Comparison of ENCODE assay signal across 1 cellular context in the genomic region with DNA sequence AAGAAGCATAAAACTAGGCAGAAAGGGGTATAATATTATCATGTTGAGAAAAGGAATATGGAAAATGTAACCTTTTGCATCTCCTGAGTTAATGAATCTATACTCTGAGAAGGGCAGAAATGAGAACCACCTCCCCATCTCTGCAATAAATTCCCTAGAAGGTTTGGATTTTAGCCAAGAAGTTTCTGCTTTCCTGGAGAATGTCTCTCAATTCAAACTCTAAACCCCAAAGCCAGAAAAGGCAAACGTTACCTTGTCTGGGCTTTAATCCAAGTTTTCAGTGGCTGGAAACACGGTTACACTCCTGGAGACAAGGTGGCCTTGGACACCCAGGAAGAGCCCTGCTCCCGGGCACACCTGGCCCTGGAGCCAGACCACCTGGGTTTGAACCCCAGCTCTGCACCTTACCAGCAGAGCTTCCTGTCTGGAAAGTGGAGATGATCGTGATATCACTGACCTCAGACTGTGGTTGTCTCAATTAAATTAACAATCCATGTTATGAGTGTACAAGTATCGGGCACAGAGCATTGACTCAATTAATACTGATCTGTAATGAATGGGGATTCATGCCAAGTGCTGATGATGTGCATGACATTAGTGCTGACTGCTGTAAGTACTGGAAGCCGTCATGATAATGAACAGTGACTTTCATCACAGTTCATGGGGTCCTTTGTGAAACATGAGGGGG. TPM values are rescaled to one million over a fixed set of nuclear protein-coding genes. Genes with fewer than 3 reads are reported as not detected.
"Had no signal": no experiment of that assay in that cellular context is flagged by ENCODE, and none has a peak within 500 bp of the region (broad histone marks: within the 10 kb centered on the region; RNA-seq: fewer than 3 reads in every experiment).

No MANE protein-coding gene starts in this region.

RNA-seq across cellular contexts. Expression of gene CD177, which starts 14.1 kb away (rescaled TPM):
- total RNA-seq: activated CD8-positive, alpha-beta T cell treated with anti-CD3 and anti-CD28 coated beads, Interleukin-2, amount 10 ng/mL, durations not matched to agents 7 days and 5 days had no signal
